2 cellular contexts compared by ENCODE assay signal in genomic region chr19:49642488-49643035, GRCh38.
TF ChIP-seq lines count a peak whose summit lies in the region.

No MANE protein-coding gene starts in this region.

TF ChIP-seq in endothelial cell of umbilical vein, 7 proteins besides CTCF, POLR2A, EP300 and RAD21:
- no peak for TF ChIP-seq EZH2 (IDR thresholded peaks at IDR 0.05; ENCODE audit: borderline replicate concordance, low read depth, low read length, severe bottlenecking)
- TF ChIP-seq GATA2 (IDR thresholded peaks at IDR 0.05; ENCODE audit: insufficient read depth, insufficient read length, low read depth, low read length), result no peak
- no peak for TF ChIP-seq POLR2AphosphoS5 (IDR thresholded peaks at IDR 0.05; ENCODE audit: insufficient read depth, low read depth, low read length)
- TF ChIP-seq MYC (IDR thresholded peaks at IDR 0.05; ENCODE audit: low read depth, low read length), result no peak
- TF ChIP-seq MAX (IDR thresholded peaks at IDR 0.05; ENCODE audit: insufficient read depth, insufficient read length), result no peak
- no peak for TF ChIP-seq JUN (IDR thresholded peaks at IDR 0.05; ENCODE audit: borderline replicate concordance, insufficient read depth, insufficient read length, low read depth)
- TF ChIP-seq FOS (IDR thresholded peaks at IDR 0.05; ENCODE audit: borderline replicate concordance, insufficient read depth, low read length), result no peak
TF ChIP-seq in endothelial cell of umbilical vein: peak in this region for 0.

TF ChIP-seq in GM12891, 5 proteins besides CTCF, POLR2A, EP300 and RAD21:
- TF ChIP-seq TAF1 (IDR thresholded peaks at IDR 0.05; ENCODE audit: low read depth, low read length) (no peak), POU2F2 (IDR thresholded peaks at IDR 0.05; ENCODE audit: low read depth, low read length) (no peak), POLR2AphosphoS5 (IDR thresholded peaks at IDR 0.05; ENCODE audit: low read depth, low read length) (no peak), PAX5 (IDR thresholded peaks at IDR 0.05; ENCODE audit: insufficient read depth, low read length, severe bottlenecking) (no peak), SPI1 (IDR thresholded peaks at IDR 0.05; ENCODE audit: low read depth, low read length) (no peak)
